ENCODE assay signal across 27 cellular contexts in the genomic region with DNA sequence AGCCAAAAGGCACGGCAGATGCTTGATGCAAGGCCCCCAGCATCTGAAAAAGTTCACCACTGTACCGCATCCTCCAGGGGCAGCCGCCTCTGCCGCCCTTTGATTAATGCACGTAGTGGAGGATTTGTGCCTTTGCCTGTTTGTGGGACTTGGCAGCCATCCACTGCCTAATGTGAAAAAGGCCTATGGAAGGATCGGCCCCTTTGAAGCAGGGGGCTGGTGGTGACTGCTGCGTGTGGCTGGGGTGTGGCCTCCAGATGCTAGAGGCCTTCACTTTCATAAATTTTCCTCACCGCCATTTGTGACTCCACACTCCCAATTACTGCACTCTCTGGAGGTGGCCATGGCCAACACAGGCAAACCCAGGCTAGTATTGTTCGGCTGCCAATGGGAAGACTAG.
"Had no signal": no experiment of that assay in that cellular context is flagged by ENCODE, and none has a peak within 500 bp of the region (broad histone marks: within the 10 kb centered on the region; RNA-seq: fewer than 3 reads in every experiment).

No MANE protein-coding gene starts in this region.

- H3K4me1 ChIP-seq: colonic mucosa, sigmoid colon, suprapubic skin, transverse colon had no signal

- H3K27me3 Mint-ChIP-seq: activated CD4-positive, alpha-beta T cell treated with anti-CD3 and anti-CD28 coated beads, Interleukin-2, amount 10 ng/mL, durations not matched to agents 7 days and 5 days; activated CD8-positive, alpha-beta memory T cell treated with anti-CD3 and anti-CD28 coated beads, Interleukin-2, amount 10 ng/mL, durations not matched to agents 7 days and 5 days; activated naive CD8-positive, alpha-beta T cell treated with anti-CD3 and anti-CD28 coated beads, Interleukin-2, amount 50 U/mL, for 24 hours; stimulated activated memory B cell treated with anti-CD40 and anti-IgM and Interleukin-4, amounts not matched to agents 10 μg/mL and 1 μg/mL and 100 μg/mL, for 72 hours had no signal

- H3K27ac Mint-ChIP-seq: activated CD4-positive, alpha-beta T cell treated with anti-CD3 and anti-CD28 coated beads, Interleukin-2, amount 10 ng/mL, durations not matched to agents 7 days and 5 days; activated CD8-positive, alpha-beta memory T cell treated with anti-CD3 and anti-CD28 coated beads, Interleukin-2, amount 10 ng/mL, durations not matched to agents 7 days and 5 days; activated CD8-positive, alpha-beta T cell treated with anti-CD3 and anti-CD28 coated beads for 36 hours; activated naive CD8-positive, alpha-beta T cell treated with anti-CD3 and anti-CD28 coated beads, Interleukin-2, amount 50 U/mL, for 24 hours; activated T-helper 1 cell treated with anti-CD3 and anti-CD28 coated beads, Interleukin-12 subunit alpha, Interleukin-12 subunit beta, Interleukin-2, Interleukin-4 antibody, amounts not matched to agents 30 ng/mL and 10 ng/mL and 1 ng/mL, durations not matched to agents 14 hours and 24 hours and 36 hours; effector memory CD8-positive, alpha-beta T cell; nephron progenitor cell; stimulated activated memory B cell treated with anti-CD40 and anti-IgM and Interleukin-4, amounts not matched to agents 10 μg/mL and 1 μg/mL and 100 μg/mL, for 72 hours; T-helper 2 cell treated with Interferon-gamma antibody and Interleukin-4, amounts not matched to agents 5 μg/mL and 100 μg/mL, for 36 hours had no signal

- H3K4me1 Mint-ChIP-seq: activated CD4-positive, alpha-beta T cell treated with anti-CD3 and anti-CD28 coated beads, Interleukin-2, amount 10 ng/mL, durations not matched to agents 7 days and 5 days; activated CD8-positive, alpha-beta memory T cell treated with anti-CD3 and anti-CD28 coated beads, Interleukin-2, amount 10 ng/mL, durations not matched to agents 7 days and 5 days; activated naive CD8-positive, alpha-beta T cell treated with anti-CD3 and anti-CD28 coated beads, Interleukin-2, amount 50 U/mL, for 24 hours; stimulated activated memory B cell treated with anti-CD40 and anti-IgM and Interleukin-4, amounts not matched to agents 10 μg/mL and 1 μg/mL and 100 μg/mL, for 72 hours had no signal

- H3K4me3 ChIP-seq: colonic mucosa, dorsolateral prefrontal cortex, sigmoid colon, smooth muscle cell, stomach, suprapubic skin, transverse colon had no signal

- H3K36me3 Mint-ChIP-seq: activated CD8-positive, alpha-beta memory T cell treated with anti-CD3 and anti-CD28 coated beads, Interleukin-2, amount 10 ng/mL, durations not matched to agents 7 days and 5 days; stimulated activated memory B cell treated with anti-CD40 and anti-IgM and Interleukin-4, amounts not matched to agents 10 μg/mL and 1 μg/mL and 100 μg/mL, for 72 hours had no signal

- H3K36me3 ChIP-seq: brain microvascular endothelial cell, colonic mucosa, sigmoid colon, stomach, suprapubic skin, transverse colon, WERI-Rb-1 had no signal

- ATAC-seq: activated CD8-positive, alpha-beta memory T cell treated with anti-CD3 and anti-CD28 coated beads, Interleukin-2, amount 10 ng/mL, durations not matched to agents 7 days and 5 days; activated CD8-positive, alpha-beta T cell treated with anti-CD3 and anti-CD28 coated beads for 36 hours; activated naive CD8-positive, alpha-beta T cell treated with anti-CD3 and anti-CD28 coated beads, Interleukin-2, amount 50 U/mL, for 24 hours; effector memory CD8-positive, alpha-beta T cell; esophagus mucosa; stimulated activated memory B cell treated with anti-CD40 and anti-IgM and Interleukin-4, amounts not matched to agents 10 μg/mL and 1 μg/mL and 100 μg/mL, for 72 hours had no signal

- H3K27ac ChIP-seq: brain microvascular endothelial cell, colonic mucosa, sigmoid colon, stomach, suprapubic skin, transverse colon, WERI-Rb-1 had no signal

- H3K9me3 ChIP-seq: colonic mucosa, sigmoid colon, stomach, suprapubic skin, transverse colon had no signal

- DNase-seq: activated CD4-positive, alpha-beta T cell treated with anti-CD3 and anti-CD28 coated beads, Interleukin-2, amount 10 ng/mL, durations not matched to agents 7 days and 5 days; activated CD4-positive, CD25-positive, alpha-beta regulatory T cell treated with anti-CD3 and anti-CD28 coated beads, Interleukin-2, amount 50 U/mL, for 72 hours; activated CD8-positive, alpha-beta memory T cell treated with anti-CD3 and anti-CD28 coated beads, Interleukin-2, amount 10 ng/mL, durations not matched to agents 7 days and 5 days; activated CD8-positive, alpha-beta T cell treated with anti-CD3 and anti-CD28 coated beads for 36 hours; activated gamma-delta T cell; activated naive CD4-positive, alpha-beta T cell treated with anti-CD3 and anti-CD28 coated beads, Interleukin-2, amount 50 U/mL, for 16 hours; activated naive CD8-positive, alpha-beta T cell treated with anti-CD3 and anti-CD28 coated beads, Interleukin-2, amount 50 U/mL, for 24 hours; anterior cingulate cortex; brain microvascular endothelial cell; colonic mucosa; dorsolateral prefrontal cortex; effector memory CD8-positive, alpha-beta T cell; hippocampal formation; nephron progenitor cell; nucleus accumbens; retina; sigmoid colon; stimulated activated CD4-positive, alpha-beta T cell treated with anti-CD3 and anti-CD28 coated beads, Interleukin-15, amount 100 ng/mL, for 24 hours; stomach; transverse colon; WERI-Rb-1 had no signal

- H3K4me3 Mint-ChIP-seq: activated CD4-positive, alpha-beta T cell treated with anti-CD3 and anti-CD28 coated beads, Interleukin-2, amount 10 ng/mL, durations not matched to agents 7 days and 5 days; activated CD8-positive, alpha-beta memory T cell treated with anti-CD3 and anti-CD28 coated beads, Interleukin-2, amount 10 ng/mL, durations not matched to agents 7 days and 5 days; activated CD8-positive, alpha-beta T cell treated with anti-CD3 and anti-CD28 coated beads for 36 hours; activated naive CD8-positive, alpha-beta T cell treated with anti-CD3 and anti-CD28 coated beads, Interleukin-2, amount 50 U/mL, for 24 hours; activated T-helper 1 cell treated with anti-CD3 and anti-CD28 coated beads, Interleukin-12 subunit alpha, Interleukin-12 subunit beta, Interleukin-2, Interleukin-4 antibody, amounts not matched to agents 30 ng/mL and 10 ng/mL and 1 ng/mL, durations not matched to agents 14 hours and 24 hours and 36 hours; effector memory CD8-positive, alpha-beta T cell; nephron progenitor cell; stimulated activated memory B cell treated with anti-CD40 and anti-IgM and Interleukin-4, amounts not matched to agents 10 μg/mL and 1 μg/mL and 100 μg/mL, for 72 hours; T-helper 2 cell treated with Interferon-gamma antibody and Interleukin-4, amounts not matched to agents 5 μg/mL and 100 μg/mL, for 36 hours had no signal
